In the genomic region with DNA sequence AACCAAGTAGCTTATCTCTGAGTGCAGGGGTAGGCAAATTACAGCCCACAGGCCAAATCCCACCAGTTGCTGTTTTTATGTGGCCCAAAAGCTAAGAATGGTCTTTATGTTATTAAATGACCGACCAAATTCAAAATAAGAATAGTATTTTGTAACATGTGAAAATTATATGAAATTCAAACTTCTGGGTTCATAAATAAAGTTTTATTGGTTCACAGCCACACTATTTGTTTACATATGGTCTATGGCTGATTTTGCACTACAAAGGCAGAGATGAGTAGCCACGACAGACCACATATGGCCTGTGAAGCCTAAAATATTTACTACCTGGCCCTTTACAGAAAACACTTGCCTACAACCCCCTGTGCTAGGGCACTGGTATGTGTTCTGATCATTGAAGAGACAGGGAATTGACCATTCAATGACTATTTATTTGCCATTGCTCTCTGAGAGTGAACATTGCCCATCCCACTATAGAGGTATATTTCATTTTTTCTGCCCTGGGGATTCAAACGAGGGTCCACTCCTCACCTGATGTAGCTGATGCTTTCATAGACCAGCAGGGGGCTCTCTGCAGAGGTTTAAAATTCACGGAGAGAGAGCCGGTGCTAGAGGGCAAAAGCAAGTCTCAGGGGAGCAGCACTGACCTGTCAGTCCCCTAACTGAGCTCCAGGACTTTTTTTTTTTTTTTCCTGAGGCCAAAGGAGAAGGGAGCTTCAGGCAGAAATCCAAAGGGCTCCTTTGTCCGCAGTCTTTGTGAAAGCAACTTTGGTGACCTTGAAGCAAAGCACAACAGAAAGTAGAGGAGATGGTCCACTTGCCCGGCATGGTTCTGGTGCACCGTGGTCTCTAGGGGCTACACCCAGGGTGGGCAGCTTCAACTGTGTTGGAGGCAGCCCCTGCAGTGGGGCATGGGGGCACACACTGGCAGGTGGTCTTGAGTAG, we compare ENCODE assay signal across 1 cellular context.
TF ChIP-seq lines count a peak whose summit lies in the region.

No MANE protein-coding gene starts in this region.

TF ChIP-seq in K562, 482 proteins besides CTCF, POLR2A, EP300 and RAD21 (continues in another document):
- no peak for TF ChIP-seq PRPF4 (IDR thresholded peaks at IDR 0.05; ENCODE audit: insufficient read depth, low read depth, low read length, poor library complexity, severe bottlenecking)
- TF ChIP-seq KLF16 (IDR thresholded peaks at IDR 0.05), result peak; percentile 45
- TF ChIP-seq NFIC (IDR thresholded peaks at IDR 0.05), result no peak
- TF ChIP-seq CHD1 (IDR thresholded peaks at IDR 0.05; ENCODE audit: low read length), result no peak
- no peak for TF ChIP-seq THRAP3 (IDR thresholded peaks at IDR 0.05; ENCODE audit: borderline replicate concordance)
- TF ChIP-seq, protein P1, sequence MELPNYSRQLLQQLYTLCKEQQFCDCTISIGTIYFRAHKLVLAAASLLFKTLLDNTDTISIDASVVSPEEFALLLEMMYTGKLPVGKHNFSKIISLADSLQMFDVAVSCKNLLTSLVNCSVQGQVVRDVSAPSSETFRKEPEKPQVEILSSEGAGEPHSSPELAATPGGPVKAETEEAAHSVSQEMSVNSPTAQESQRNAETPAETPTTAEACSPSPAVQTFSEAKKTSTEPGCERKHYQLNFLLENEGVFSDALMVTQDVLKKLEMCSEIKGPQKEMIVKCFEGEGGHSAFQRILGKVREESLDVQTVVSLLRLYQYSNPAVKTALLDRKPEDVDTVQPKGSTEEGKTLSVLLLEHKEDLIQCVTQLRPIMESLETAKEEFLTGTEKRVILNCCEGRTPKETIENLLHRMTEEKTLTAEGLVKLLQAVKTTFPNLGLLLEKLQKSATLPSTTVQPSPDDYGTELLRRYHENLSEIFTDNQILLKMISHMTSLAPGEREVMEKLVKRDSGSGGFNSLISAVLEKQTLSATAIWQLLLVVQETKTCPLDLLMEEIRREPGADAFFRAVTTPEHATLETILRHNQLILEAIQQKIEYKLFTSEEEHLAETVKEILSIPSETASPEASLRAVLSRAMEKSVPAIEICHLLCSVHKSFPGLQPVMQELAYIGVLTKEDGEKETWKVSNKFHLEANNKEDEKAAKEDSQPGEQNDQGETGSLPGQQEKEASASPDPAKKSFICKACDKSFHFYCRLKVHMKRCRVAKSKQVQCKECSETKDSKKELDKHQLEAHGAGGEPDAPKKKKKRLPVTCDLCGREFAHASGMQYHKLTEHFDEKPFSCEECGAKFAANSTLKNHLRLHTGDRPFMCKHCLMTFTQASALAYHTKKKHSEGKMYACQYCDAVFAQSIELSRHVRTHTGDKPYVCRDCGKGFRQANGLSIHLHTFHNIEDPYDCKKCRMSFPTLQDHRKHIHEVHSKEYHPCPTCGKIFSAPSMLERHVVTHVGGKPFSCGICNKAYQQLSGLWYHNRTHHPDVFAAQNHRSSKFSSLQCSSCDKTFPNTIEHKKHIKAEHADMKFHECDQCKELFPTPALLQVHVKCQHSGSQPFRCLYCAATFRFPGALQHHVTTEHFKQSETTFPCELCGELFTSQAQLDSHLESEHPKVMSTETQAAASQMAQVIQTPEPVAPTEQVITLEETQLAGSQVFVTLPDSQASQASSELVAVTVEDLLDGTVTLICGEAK (IDR thresholded peaks at IDR 0.05), result peak; percentile 70
- TF ChIP-seq, protein P1 (CRISPR knock-in tag; IDR thresholded peaks at IDR 0.05), result peak; percentile 52
- TF ChIP-seq XRCC5 (IDR thresholded peaks at IDR 0.05; ENCODE audit: low read depth, low read length), result 0 out of 2 replicates have a peak, but pooled peaks have one; percentile 47
- no peak for TF ChIP-seq HMG20B (CRISPR knock-in tag; IDR thresholded peaks at IDR 0.05)
- no peak for TF ChIP-seq GTF2A2 (tag; IDR thresholded peaks at IDR 0.05)
- no peak for TF ChIP-seq ZNF263 (CRISPR knock-in tag; IDR thresholded peaks at IDR 0.05; ENCODE audit: borderline replicate concordance)
- no peak for TF ChIP-seq CSDE1 (IDR thresholded peaks at IDR 0.05)
- TF ChIP-seq CBFA2T2 (conservative IDR thresholded peaks at IDR 0.05), result no peak
- TF ChIP-seq ZNF668 (CRISPR knock-in tag; IDR thresholded peaks at IDR 0.05), result no peak
- TF ChIP-seq, protein P2, sequence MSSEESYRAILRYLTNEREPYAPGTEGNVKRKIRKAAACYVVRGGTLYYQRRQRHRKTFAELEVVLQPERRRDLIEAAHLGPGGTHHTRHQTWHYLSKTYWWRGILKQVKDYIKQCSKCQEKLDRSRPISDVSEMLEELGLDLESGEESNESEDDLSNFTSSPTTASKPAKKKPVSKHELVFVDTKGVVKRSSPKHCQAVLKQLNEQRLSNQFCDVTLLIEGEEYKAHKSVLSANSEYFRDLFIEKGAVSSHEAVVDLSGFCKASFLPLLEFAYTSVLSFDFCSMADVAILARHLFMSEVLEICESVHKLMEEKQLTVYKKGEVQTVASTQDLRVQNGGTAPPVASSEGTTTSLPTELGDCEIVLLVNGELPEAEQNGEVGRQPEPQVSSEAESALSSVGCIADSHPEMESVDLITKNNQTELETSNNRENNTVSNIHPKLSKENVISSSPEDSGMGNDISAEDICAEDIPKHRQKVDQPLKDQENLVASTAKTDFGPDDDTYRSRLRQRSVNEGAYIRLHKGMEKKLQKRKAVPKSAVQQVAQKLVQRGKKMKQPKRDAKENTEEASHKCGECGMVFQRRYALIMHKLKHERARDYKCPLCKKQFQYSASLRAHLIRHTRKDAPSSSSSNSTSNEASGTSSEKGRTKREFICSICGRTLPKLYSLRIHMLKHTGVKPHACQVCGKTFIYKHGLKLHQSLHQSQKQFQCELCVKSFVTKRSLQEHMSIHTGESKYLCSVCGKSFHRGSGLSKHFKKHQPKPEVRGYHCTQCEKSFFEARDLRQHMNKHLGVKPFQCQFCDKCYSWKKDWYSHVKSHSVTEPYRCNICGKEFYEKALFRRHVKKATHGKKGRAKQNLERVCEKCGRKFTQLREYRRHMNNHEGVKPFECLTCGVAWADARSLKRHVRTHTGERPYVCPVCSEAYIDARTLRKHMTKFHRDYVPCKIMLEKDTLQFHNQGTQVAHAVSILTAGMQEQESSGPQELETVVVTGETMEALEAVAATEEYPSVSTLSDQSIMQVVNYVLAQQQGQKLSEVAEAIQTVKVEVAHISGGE (CRISPR knock-in tag; IDR thresholded peaks at IDR 0.05), result no peak
- TF ChIP-seq HOXB6 (CRISPR knock-in tag; IDR thresholded peaks at IDR 0.05; ENCODE audit: borderline replicate concordance), result no peak
- no peak for TF ChIP-seq ZNF165 (CRISPR knock-in tag; IDR thresholded peaks at IDR 0.05; ENCODE audit: borderline replicate concordance)
- TF ChIP-seq CHD4 (IDR thresholded peaks at IDR 0.05; ENCODE audit: insufficient read depth, insufficient replicate concordance, low read depth, low read length, poor library complexity, severe bottlenecking), result no peak
- no peak for TF ChIP-seq KDM2B (CRISPR knock-in tag; IDR thresholded peaks at IDR 0.05)
- TF ChIP-seq MED1 (CRISPR knock-in tag; IDR thresholded peaks at IDR 0.05; ENCODE audit: borderline replicate concordance), result no peak
- no peak for TF ChIP-seq HSF4 (CRISPR knock-in tag; IDR thresholded peaks at IDR 0.05; ENCODE audit: borderline replicate concordance)
- TF ChIP-seq, protein P3, sequence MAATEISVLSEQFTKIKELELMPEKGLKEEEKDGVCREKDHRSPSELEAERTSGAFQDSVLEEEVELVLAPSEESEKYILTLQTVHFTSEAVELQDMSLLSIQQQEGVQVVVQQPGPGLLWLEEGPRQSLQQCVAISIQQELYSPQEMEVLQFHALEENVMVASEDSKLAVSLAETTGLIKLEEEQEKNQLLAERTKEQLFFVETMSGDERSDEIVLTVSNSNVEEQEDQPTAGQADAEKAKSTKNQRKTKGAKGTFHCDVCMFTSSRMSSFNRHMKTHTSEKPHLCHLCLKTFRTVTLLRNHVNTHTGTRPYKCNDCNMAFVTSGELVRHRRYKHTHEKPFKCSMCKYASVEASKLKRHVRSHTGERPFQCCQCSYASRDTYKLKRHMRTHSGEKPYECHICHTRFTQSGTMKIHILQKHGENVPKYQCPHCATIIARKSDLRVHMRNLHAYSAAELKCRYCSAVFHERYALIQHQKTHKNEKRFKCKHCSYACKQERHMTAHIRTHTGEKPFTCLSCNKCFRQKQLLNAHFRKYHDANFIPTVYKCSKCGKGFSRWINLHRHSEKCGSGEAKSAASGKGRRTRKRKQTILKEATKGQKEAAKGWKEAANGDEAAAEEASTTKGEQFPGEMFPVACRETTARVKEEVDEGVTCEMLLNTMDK (IDR thresholded peaks at IDR 0.05; ENCODE audit: borderline replicate concordance, insufficient read depth, low read depth, low read length, poor library complexity, severe bottlenecking), result peak; percentile 82
- TF ChIP-seq, protein P4, sequence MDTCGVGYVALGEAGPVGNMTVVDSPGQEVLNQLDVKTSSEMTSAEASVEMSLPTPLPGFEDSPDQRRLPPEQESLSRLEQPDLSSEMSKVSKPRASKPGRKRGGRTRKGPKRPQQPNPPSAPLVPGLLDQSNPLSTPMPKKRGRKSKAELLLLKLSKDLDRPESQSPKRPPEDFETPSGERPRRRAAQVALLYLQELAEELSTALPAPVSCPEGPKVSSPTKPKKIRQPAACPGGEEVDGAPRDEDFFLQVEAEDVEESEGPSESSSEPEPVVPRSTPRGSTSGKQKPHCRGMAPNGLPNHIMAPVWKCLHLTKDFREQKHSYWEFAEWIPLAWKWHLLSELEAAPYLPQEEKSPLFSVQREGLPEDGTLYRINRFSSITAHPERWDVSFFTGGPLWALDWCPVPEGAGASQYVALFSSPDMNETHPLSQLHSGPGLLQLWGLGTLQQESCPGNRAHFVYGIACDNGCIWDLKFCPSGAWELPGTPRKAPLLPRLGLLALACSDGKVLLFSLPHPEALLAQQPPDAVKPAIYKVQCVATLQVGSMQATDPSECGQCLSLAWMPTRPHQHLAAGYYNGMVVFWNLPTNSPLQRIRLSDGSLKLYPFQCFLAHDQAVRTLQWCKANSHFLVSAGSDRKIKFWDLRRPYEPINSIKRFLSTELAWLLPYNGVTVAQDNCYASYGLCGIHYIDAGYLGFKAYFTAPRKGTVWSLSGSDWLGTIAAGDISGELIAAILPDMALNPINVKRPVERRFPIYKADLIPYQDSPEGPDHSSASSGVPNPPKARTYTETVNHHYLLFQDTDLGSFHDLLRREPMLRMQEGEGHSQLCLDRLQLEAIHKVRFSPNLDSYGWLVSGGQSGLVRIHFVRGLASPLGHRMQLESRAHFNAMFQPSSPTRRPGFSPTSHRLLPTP (IDR thresholded peaks at IDR 0.05; ENCODE audit: borderline replicate concordance, extremely low read depth, insufficient read length), result no peak
- TF ChIP-seq ZNF239 (CRISPR knock-in tag; IDR thresholded peaks at IDR 0.05), result no peak
